14 cellular contexts compared by ENCODE assay signal in the genomic region with DNA sequence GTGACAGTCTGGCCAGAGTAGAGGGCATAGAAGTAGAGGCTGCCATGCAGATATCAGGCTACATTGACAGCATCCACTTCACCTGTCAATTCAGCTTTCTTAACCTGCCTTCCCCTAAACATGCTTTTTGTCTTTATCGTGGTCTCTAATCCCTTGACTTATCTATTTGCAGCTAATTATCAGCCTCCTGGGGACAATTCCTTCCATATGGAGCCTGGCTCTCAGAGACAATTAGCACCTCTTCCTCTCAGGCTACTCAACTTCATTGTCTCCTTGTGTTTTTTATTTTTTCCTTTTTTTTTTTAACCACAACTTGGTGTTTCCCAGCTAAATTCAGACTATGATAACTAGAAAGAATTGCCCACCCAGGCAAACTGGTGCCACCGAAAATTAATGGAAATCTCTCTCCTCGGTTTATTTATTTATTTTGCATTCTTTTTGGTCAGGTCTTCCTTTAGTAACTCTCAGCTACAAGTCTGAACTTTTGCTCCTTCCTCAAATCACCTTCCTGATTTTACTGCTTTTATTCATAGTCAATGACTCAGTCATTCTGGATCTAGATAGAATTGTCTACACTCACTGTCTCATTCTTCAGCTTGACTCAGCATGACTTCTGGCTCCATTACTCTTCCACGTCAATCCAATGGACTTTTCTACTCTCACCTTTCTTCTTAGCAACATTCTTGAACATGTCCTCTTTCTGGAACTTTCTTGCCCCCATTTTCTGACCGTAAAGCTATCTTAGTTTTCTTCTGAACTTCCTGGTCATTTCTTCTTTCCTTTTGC.
A peak's percentile ranks its signal among the peaks of the same experiment; 100 is the strongest.
DNase-seq lines count a peak whose midpoint lies in the region; ATAC-seq and TF ChIP-seq lines count a peak whose summit lies in the region.
"Had no signal": no experiment of that assay in that cellular context is flagged by ENCODE, and none has a peak within 500 bp of the region (broad histone marks: within the 10 kb centered on the region; RNA-seq: fewer than 3 reads in every experiment).

No MANE protein-coding gene starts in this region.

- no peaks in the 10 kb centered on the region for H3K79me1 ChIP-seq in H9 (ENCODE audit: insufficient read depth, low read depth, low read length, poor library complexity, severe bottlenecking)

- H2AK5ac ChIP-seq in H9 (ENCODE audit: insufficient read length, low read length) = no peak overlapping the region

- H3K18ac ChIP-seq in H9 (ENCODE audit: insufficient read length, low read depth, low read length) = no peak overlapping the region

- no peak overlapping the region for H2BK12ac ChIP-seq in H9 (ENCODE audit: insufficient read length, low read depth, low read length)

- H3K4me3 ChIP-seq in astrocyte of the spinal cord (ENCODE audit: low read depth, low read length) (no peak overlapping the region), upper lobe of left lung (no peak overlapping the region)
- H3K4me3 ChIP-seq in effector memory CD4-positive, alpha-beta T cell (ENCODE audit: insufficient read depth, low read depth, low read length, poor library complexity, severe bottlenecking) = no peak overlapping the region
- H3K4me3 ChIP-seq: esophagus muscularis mucosa had no signal

- H3K4me1 ChIP-seq in H9 (ENCODE audit: insufficient read depth, low read length) = no peaks in the 10 kb centered on the region; the same call in 1 of the 2 replicates
- no peaks in the 10 kb centered on the region for H3K4me1 ChIP-seq in effector memory CD4-positive, alpha-beta T cell (ENCODE audit: control insufficient read depth, insufficient read depth, low read length, poor library complexity, severe bottlenecking)
- peaks cover 0 to 7% (median 2%) of the 10 kb centered on the region in 4 donors for H3K4me1 ChIP-seq in upper lobe of left lung
- H3K4me1 ChIP-seq: esophagus muscularis mucosa had no signal

- no peaks in the 10 kb centered on the region for H3K27me3 ChIP-seq in H9 (ENCODE audit: insufficient read depth, low read length)
- no peaks in the 10 kb centered on the region for H3K27me3 ChIP-seq in effector memory CD4-positive, alpha-beta T cell (replicated peaks; ENCODE audit: control insufficient read depth, insufficient read depth, low read length, poor library complexity, severe bottlenecking)
- H3K27me3 ChIP-seq in upper lobe of left lung = no peaks in the 10 kb centered on the region
- H3K27me3 ChIP-seq: esophagus muscularis mucosa had no signal

- no peak for TF ChIP-seq POLR2A in upper lobe of left lung (IDR thresholded peaks at IDR 0.05)

- no peak overlapping the region for H2BK20ac ChIP-seq in H9 (ENCODE audit: low read depth, low read length, poor library complexity, severe bottlenecking)

- H3T11ph ChIP-seq in H9 (ENCODE audit: low read length) = no peak overlapping the region

- DNase-seq in EH (ENCODE audit: low read depth) = peak; percentile 87
- peak; percentile 75 for DNase-seq in NCI-H82 (lab: John Stamatoyannopoulos, UW)
- peak; percentile 68 for DNase-seq in astrocyte of the spinal cord (ENCODE audit: low read depth, low spot score)
- DNase-seq in kidney tubule cell (ENCODE audit: low spot score) = peak; percentile 88
- DNase-seq in H9 = no peak
- DNase-seq in UCSD-AML1 (lab: John Stamatoyannopoulos, UW; ENCODE audit: unreplicated experiment) = no peak
- no peak for DNase-seq in effector memory CD4-positive, alpha-beta T cell
- no peak for DNase-seq in upper lobe of left lung
- DNase-seq: activated T-cell treated with anti-CD3 and anti-CD28 coated beads for 4 hours; CD8-positive, alpha-beta memory T cell; NCI-H1930 had no signal

- H3K9me3 Mint-ChIP-seq in H9 = no peaks in the 10 kb centered on the region; a peak in 1 of 5 replicates
- H3K9me3 Mint-ChIP-seq: nephron, WTC11 had no signal

- H3K9me3 ChIP-seq in H9 (ENCODE audit: control insufficient read depth, low read depth, low read length) = no peaks in the 10 kb centered on the region
- H3K9me3 ChIP-seq in effector memory CD4-positive, alpha-beta T cell (ENCODE audit: control insufficient read depth, low read length) = no peaks in the 10 kb centered on the region
- no peaks in the 10 kb centered on the region for H3K9me3 ChIP-seq in upper lobe of left lung
- H3K9me3 ChIP-seq: esophagus muscularis mucosa had no signal

- no peak overlapping the region for H3K4me2 ChIP-seq in H9 (ENCODE audit: insufficient read depth, insufficient read length, low read length)

- H4K5ac ChIP-seq in H9 (ENCODE audit: insufficient read length, low read depth, low read length) = no peak overlapping the region

- ATAC-seq in upper lobe of left lung (ENCODE audit: low FRiP score in 2 of 2) = no peak
- ATAC-seq: WTC11 had no signal

- H4K91ac ChIP-seq in H9 (ENCODE audit: insufficient read length, low read depth, low read length) = no peak overlapping the region

- no peak overlapping the region for H3K23ac ChIP-seq in H9 (ENCODE audit: insufficient read length, low read depth, low read length)

- no peak overlapping the region for H3K4me3 Mint-ChIP-seq in H9
- H3K4me3 Mint-ChIP-seq: CD8-positive, alpha-beta memory T cell; nephron; WTC11 had no signal

- H2AFZ ChIP-seq in H9 (ENCODE audit: low read length) = no peak overlapping the region

- no peak overlapping the region for H3K9ac ChIP-seq in H9 (ENCODE audit: extremely low read depth, insufficient read length, low read length)

- no peak overlapping the region for H3K14ac ChIP-seq in H9 (ENCODE audit: insufficient read depth, low read length)

- H3K27me3 Mint-ChIP-seq in H9 (ENCODE audit: low read depth) = no peaks in the 10 kb centered on the region; the same call in 1 of the 2 replicates
- H3K27me3 Mint-ChIP-seq: CD8-positive, alpha-beta memory T cell had no signal

- H3K79me2 ChIP-seq in H9 (ENCODE audit: insufficient read depth, low read length) = no peaks in the 10 kb centered on the region; the same call in 1 of the 2 replicates

- no peaks in the 10 kb centered on the region for H4K20me1 ChIP-seq in H9 (ENCODE audit: control insufficient read depth, insufficient read depth, insufficient read length)

- no peak overlapping the region for H4K8ac ChIP-seq in H9 (replicated peaks; ENCODE audit: insufficient read length, low read depth, low read length)

- H2BK15ac ChIP-seq in H9 (ENCODE audit: low read depth, low read length) = no peak overlapping the region

- no peak overlapping the region for H3K56ac ChIP-seq in H9 (ENCODE audit: insufficient read length, low read depth, low read length)

- TF ChIP-seq EP300 in upper lobe of left lung (IDR thresholded peaks at IDR 0.05) = no peak

- in situ Hi-C loops in astrocyte of the spinal cord (cut with HindIII; ENCODE audit: low sequenced_read_pairs) = no loop called here

- no peaks in the 10 kb centered on the region for H3K36me3 ChIP-seq in effector memory CD4-positive, alpha-beta T cell (ENCODE audit: control insufficient read depth, insufficient read depth, low read length)
- no peaks in the 10 kb centered on the region for H3K36me3 ChIP-seq in upper lobe of left lung
- H3K36me3 ChIP-seq: esophagus muscularis mucosa had no signal

- H3K4me1 Mint-ChIP-seq in H9 = peaks cover 21 to 31% of the 10 kb centered on the region in 2 experiments
- H3K4me1 Mint-ChIP-seq: CD8-positive, alpha-beta memory T cell had no signal

- no peak overlapping the region for H3K4ac ChIP-seq in H9 (ENCODE audit: low read depth, low read length)

- no peak overlapping the region for H3K27ac ChIP-seq in H9 (ENCODE audit: insufficient read length, low read depth, low read length)
- H3K27ac ChIP-seq in effector memory CD4-positive, alpha-beta T cell (ENCODE audit: insufficient read depth, low read length, poor library complexity, severe bottlenecking) = no peak overlapping the region
- H3K27ac ChIP-seq in upper lobe of left lung = no peak overlapping the region
- H3K27ac ChIP-seq: esophagus muscularis mucosa had no signal

- WGBS in H9 (ENCODE audit: extremely low coverage, insufficient read length, low lambda C conversion rate) = no CpG with 5 or more reads among the region's 5 CpGs
- WGBS in upper lobe of left lung, 2 donors = 79 to 81% methylated on average over 5 of the region's 5 CpGs

- no peak overlapping the region for H2BK5ac ChIP-seq in H9 (ENCODE audit: insufficient read length, low read length)

- H3K36me3 Mint-ChIP-seq in H9 (ENCODE audit: insufficient read depth in 1 of 3, low read depth in 3 of 3) = peaks cover 0 to 18% (median 0%) of the 10 kb centered on the region in 3 experiments; a peak in 5 of 7 replicates
- H3K36me3 Mint-ChIP-seq: CD8-positive, alpha-beta memory T cell; WTC11 had no signal

- H2BK120ac ChIP-seq in H9 (ENCODE audit: low read depth, low read length, poor library complexity, severe bottlenecking) = no peak overlapping the region

- no peak overlapping the region for H3K27ac Mint-ChIP-seq in H9
- H3K27ac Mint-ChIP-seq: CD8-positive, alpha-beta memory T cell; nephron; WTC11 had no signal

- H3K23me2 ChIP-seq in H9 (ENCODE audit: insufficient read length, low read depth, low read length, poor library complexity, severe bottlenecking) = no peaks in the 10 kb centered on the region

- no peak for TF ChIP-seq CTCF in astrocyte of the spinal cord (IDR thresholded peaks at IDR 0.05; ENCODE audit: low read depth, low read length)
- no peak for TF ChIP-seq CTCF in H9 (conservative IDR thresholded peaks at IDR 0.05)
- TF ChIP-seq CTCF in upper lobe of left lung (IDR thresholded peaks at IDR 0.05) = no peak

Comparison
In these comparisons a context has a peak if more than half of its experiments do, and no peak if none do; other contexts are left out.
1. DNase-seq: peak in EH (single experiment), NCI-H82 (single experiment), astrocyte of the spinal cord (single experiment) and kidney tubule cell (single experiment); none in H9 (single experiment), UCSD-AML1 (single experiment), effector memory CD4-positive, alpha-beta T cell (0 of 3) and upper lobe of left lung (0 of 2).